27 cellular contexts compared by ENCODE assay signal in the genomic region with DNA sequence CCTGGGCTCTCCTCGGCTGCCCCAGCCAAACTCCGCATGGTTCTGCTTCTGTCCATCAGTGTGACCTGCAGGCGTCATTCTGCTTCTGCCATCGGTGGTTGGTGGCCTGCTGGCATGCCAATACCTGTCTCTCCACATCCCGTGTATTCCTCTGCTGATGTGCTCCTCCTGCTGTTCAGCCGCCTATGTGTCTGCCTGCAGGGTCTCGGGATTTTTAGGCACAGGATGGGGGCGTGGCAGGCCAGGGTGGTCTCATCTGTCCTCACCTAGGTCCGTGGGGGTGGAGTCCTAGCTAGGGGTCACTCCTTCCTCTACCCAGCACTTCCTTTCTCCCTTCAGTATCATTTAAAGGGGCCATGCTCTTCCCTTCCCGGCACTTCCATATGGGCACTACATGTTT. TPM values are rescaled to one million over a fixed set of nuclear protein-coding genes. Genes with fewer than 3 reads are reported as not detected.
"Had no signal": no experiment of that assay in that cellular context is flagged by ENCODE, and none has a peak within 500 bp of the region (broad histone marks: within the 10 kb centered on the region; RNA-seq: fewer than 3 reads in every experiment).

No MANE protein-coding gene starts in this region.

- H3K4me3 Mint-ChIP-seq: activated B cell treated with CpG ODN at 0.5 μM for 24 hours; activated CD4-positive, alpha-beta memory T cell treated with anti-CD3 and anti-CD28 coated beads for 36 hours; activated CD4-positive, alpha-beta T cell treated with anti-CD3 and anti-CD28 coated beads, Interleukin-2, amount 10 ng/mL, durations not matched to agents 7 days and 5 days; activated naive CD4-positive, alpha-beta T cell treated with anti-CD3 and anti-CD28 coated beads for 36 hours; activated naive CD8-positive, alpha-beta T cell; activated T-helper 17 cell treated with anti-CD3 and anti-CD28 coated beads, Interleukin-2, amount 50 U/mL, for 72 hours; brain; T-helper 1 cell treated with Interleukin-12 subunit alpha and Interleukin-12 subunit beta and Interleukin-4 antibody, amounts not matched to agents 30 μg/mL and 1 μg/mL, for 36 hours had no signal

- H3K36me3 Mint-ChIP-seq: activated CD4-positive, alpha-beta memory T cell treated with anti-CD3 and anti-CD28 coated beads for 36 hours; activated naive CD8-positive, alpha-beta T cell; brain had no signal

- H3K9me3 Mint-ChIP-seq: activated CD4-positive, alpha-beta memory T cell treated with anti-CD3 and anti-CD28 coated beads for 36 hours; activated CD4-positive, alpha-beta T cell treated with anti-CD3 and anti-CD28 coated beads, Interleukin-2, amount 10 ng/mL, durations not matched to agents 7 days and 5 days; activated naive CD4-positive, alpha-beta T cell treated with anti-CD3 and anti-CD28 coated beads for 36 hours; activated T-helper 17 cell treated with anti-CD3 and anti-CD28 coated beads, Interleukin-2, amount 50 U/mL, for 72 hours; T-helper 1 cell treated with Interleukin-12 subunit alpha and Interleukin-12 subunit beta and Interleukin-4 antibody, amounts not matched to agents 30 μg/mL and 1 μg/mL, for 36 hours had no signal

- H3K9ac ChIP-seq: KMS-11 had no signal

- H3K36me3 ChIP-seq: SJSA1 had no signal

- H3K9me3 ChIP-seq: SJSA1 had no signal

- H3K27ac ChIP-seq: KMS-11, SJSA1 had no signal

- H3K4me1 Mint-ChIP-seq: activated B cell treated with CpG ODN at 0.5 μM for 24 hours; activated CD4-positive, alpha-beta T cell treated with anti-CD3 and anti-CD28 coated beads, Interleukin-2, amount 10 ng/mL, durations not matched to agents 7 days and 5 days; activated T-helper 17 cell treated with anti-CD3 and anti-CD28 coated beads, Interleukin-2, amount 50 U/mL, for 72 hours had no signal

- H3K27me3 Mint-ChIP-seq: activated CD4-positive, alpha-beta memory T cell treated with anti-CD3 and anti-CD28 coated beads for 36 hours; brain had no signal

- H3K4me2 ChIP-seq: KMS-11 had no signal

- H3K27me3 ChIP-seq: SJSA1 had no signal

- H3K4me1 ChIP-seq: SJSA1 had no signal

- ATAC-seq: activated T-helper 17 cell treated with anti-CD3 and anti-CD28 coated beads, Interleukin-2, amount 50 U/mL, for 72 hours; Panc1 had no signal

- H3K27ac Mint-ChIP-seq: activated B cell treated with CpG ODN at 0.5 μM for 24 hours; activated CD4-positive, alpha-beta memory T cell treated with anti-CD3 and anti-CD28 coated beads for 36 hours; activated CD4-positive, alpha-beta T cell treated with anti-CD3 and anti-CD28 coated beads, Interleukin-2, amount 10 ng/mL, durations not matched to agents 7 days and 5 days; activated naive CD4-positive, alpha-beta T cell treated with anti-CD3 and anti-CD28 coated beads for 36 hours; activated naive CD8-positive, alpha-beta T cell; activated T-helper 17 cell treated with anti-CD3 and anti-CD28 coated beads, Interleukin-2, amount 50 U/mL, for 72 hours; brain; T-helper 1 cell treated with Interleukin-12 subunit alpha and Interleukin-12 subunit beta and Interleukin-4 antibody, amounts not matched to agents 30 μg/mL and 1 μg/mL, for 36 hours had no signal

- H3K4me3 ChIP-seq: SJSA1 had no signal

- DNase-seq: activated B cell treated with CpG ODN at 0.5 μM for 24 hours; activated CD4-positive, alpha-beta memory T cell treated with anti-CD3 and anti-CD28 coated beads for 36 hours; activated CD4-positive, alpha-beta T cell treated with anti-CD3 and anti-CD28 coated beads for 1 hour; activated CD4-positive, alpha-beta T cell treated with anti-CD3 and anti-CD28 coated beads, Interleukin-2, amount 10 ng/mL, durations not matched to agents 7 days and 5 days; activated CD8-positive, alpha-beta memory T cell treated with anti-CD3 and anti-CD28 coated beads for 24 hours; activated gamma-delta T cell; activated naive CD4-positive, alpha-beta T cell treated with anti-CD3 and anti-CD28 coated beads for 36 hours; activated T-cell treated with anti-CD3 and anti-CD28 coated beads for 4 hours; activated T-cell treated with anti-CD3 and anti-CD28 coated beads, Interleukin-2, amount 50 U/mL, for 48 hours; NCI-H1092; NCI-H1417; NCI-H1930; NCI-H2171; NCI-H226; NCI-H510A; NCI-H526 treated with DMSO at 0.1 percent for 48 hours; NCI-H82; OCI-M1; Right ventricle myocardium superior had no signal

RNA-seq across cellular contexts. Expression of gene SGCG, which starts 33.0 kb away (rescaled TPM):
- total RNA-seq: activated B cell treated with CpG ODN at 0.5 μM for 24 hours; activated CD4-positive, alpha-beta memory T cell treated with anti-CD3 and anti-CD28 coated beads for 36 hours; activated CD4-positive, alpha-beta T cell treated with anti-CD3 and anti-CD28 coated beads, Interleukin-2, amount 10 ng/mL, durations not matched to agents 7 days and 5 days; activated naive CD4-positive, alpha-beta T cell treated with anti-CD3 and anti-CD28 coated beads for 36 hours; activated T-helper 17 cell treated with anti-CD3 and anti-CD28 coated beads, Interleukin-2, amount 50 U/mL, for 72 hours; MCF 10A; SJSA1 had no signal
